ENCODE assay signal across 3 cellular contexts in the genomic region with DNA sequence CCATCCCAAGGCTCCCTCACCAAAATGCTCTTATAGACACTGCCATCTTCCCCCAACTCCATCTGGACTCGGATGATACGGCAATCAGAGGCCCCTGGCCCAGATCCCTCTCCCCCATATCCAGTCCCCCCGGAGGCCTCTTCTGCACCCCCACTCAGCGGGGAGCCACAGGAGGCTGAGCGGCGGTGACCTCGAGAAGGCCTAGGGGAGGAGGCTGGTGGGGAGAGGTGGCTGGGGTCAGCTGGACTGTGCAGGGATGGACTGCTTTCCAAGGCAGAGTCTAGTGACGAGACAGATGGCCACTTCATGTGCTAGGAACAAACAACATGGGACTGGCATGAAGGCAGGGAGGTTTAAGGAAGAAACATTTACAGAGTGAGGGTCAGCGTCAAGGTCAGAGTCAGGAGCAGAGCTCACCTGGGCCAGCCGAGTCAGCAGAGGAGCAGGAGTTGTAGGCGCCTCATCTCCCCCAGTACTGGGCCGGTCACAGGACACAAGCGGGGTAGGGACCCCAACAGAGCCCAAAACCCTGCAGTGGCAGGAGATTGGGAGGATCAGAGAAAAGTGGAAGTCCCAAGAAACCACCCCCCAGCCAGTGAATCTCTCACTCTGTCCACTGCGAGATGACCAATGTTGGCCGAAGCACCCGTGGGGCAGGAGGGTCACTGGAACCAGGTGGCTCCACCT.
TF ChIP-seq lines count a peak whose summit lies in the region.

No MANE protein-coding gene starts in this region.

TF ChIP-seq in SK-N-SH, 30 proteins besides CTCF, POLR2A, EP300 and RAD21:
- TF ChIP-seq GABPA (IDR thresholded peaks at IDR 0.05; ENCODE audit: low read depth) (no peak), POLR2AphosphoS5 (IDR thresholded peaks at IDR 0.05; ENCODE audit: low read depth, low read length) (0 out of 2 replicates have a peak, but pooled peaks have one; percentile 15)

TF ChIP-seq in SK-N-SH treated with all-trans-retinoic acid at 6 μM for 48 hours, 23 proteins besides CTCF, POLR2A, EP300 and RAD21:
- TF ChIP-seq GLIS3 (CRISPR knock-in tag; IDR thresholded peaks at IDR 0.05) (no peak), ZC3H10 (CRISPR knock-in tag; IDR thresholded peaks at IDR 0.05) (no peak), PPARA (CRISPR knock-in tag; IDR thresholded peaks at IDR 0.05; ENCODE audit: borderline replicate concordance) (no peak), CSDC2 (CRISPR knock-in tag; IDR thresholded peaks at IDR 0.05) (no peak), BACH2 (CRISPR knock-in tag; IDR thresholded peaks at IDR 0.05; ENCODE audit: borderline replicate concordance) (no peak), OSR1 (CRISPR knock-in tag; IDR thresholded peaks at IDR 0.05) (no peak), RARB (CRISPR knock-in tag; IDR thresholded peaks at IDR 0.05) (no peak), TOX (CRISPR knock-in tag; IDR thresholded peaks at IDR 0.05; ENCODE audit: borderline replicate concordance) (no peak), ZNF565 (CRISPR knock-in tag; conservative IDR thresholded peaks at IDR 0.05; ENCODE audit: low read depth) (no peak), ARNTL (CRISPR knock-in tag; IDR thresholded peaks at IDR 0.05; ENCODE audit: borderline replicate concordance, low read depth) (no peak), TCF4 (CRISPR knock-in tag; IDR thresholded peaks at IDR 0.05; ENCODE audit: borderline replicate concordance) (no peak), ZNF8 (CRISPR knock-in tag; IDR thresholded peaks at IDR 0.05) (no peak), ISL1 (CRISPR knock-in tag; IDR thresholded peaks at IDR 0.05) (no peak), ZFP3 (CRISPR knock-in tag; IDR thresholded peaks at IDR 0.05) (no peak)
- TF ChIP-seq, protein P1, sequence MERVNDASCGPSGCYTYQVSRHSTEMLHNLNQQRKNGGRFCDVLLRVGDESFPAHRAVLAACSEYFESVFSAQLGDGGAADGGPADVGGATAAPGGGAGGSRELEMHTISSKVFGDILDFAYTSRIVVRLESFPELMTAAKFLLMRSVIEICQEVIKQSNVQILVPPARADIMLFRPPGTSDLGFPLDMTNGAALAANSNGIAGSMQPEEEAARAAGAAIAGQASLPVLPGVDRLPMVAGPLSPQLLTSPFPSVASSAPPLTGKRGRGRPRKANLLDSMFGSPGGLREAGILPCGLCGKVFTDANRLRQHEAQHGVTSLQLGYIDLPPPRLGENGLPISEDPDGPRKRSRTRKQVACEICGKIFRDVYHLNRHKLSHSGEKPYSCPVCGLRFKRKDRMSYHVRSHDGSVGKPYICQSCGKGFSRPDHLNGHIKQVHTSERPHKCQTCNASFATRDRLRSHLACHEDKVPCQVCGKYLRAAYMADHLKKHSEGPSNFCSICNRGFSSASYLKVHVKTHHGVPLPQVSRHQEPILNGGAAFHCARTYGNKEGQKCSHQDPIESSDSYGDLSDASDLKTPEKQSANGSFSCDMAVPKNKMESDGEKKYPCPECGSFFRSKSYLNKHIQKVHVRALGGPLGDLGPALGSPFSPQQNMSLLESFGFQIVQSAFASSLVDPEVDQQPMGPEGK (CRISPR knock-in tag; IDR thresholded peaks at IDR 0.05; ENCODE audit: borderline replicate concordance): no peak
- TF ChIP-seq, protein P2, sequence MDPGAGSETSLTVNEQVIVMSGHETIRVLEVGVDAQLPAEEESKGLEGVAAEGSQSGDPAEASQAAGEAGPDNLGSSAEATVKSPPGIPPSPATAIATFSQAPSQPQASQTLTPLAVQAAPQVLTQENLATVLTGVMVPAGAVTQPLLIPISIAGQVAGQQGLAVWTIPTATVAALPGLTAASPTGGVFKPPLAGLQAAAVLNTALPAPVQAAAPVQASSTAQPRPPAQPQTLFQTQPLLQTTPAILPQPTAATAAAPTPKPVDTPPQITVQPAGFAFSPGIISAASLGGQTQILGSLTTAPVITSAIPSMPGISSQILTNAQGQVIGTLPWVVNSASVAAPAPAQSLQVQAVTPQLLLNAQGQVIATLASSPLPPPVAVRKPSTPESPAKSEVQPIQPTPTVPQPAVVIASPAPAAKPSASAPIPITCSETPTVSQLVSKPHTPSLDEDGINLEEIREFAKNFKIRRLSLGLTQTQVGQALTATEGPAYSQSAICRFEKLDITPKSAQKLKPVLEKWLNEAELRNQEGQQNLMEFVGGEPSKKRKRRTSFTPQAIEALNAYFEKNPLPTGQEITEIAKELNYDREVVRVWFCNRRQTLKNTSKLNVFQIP (CRISPR knock-in tag; IDR thresholded peaks at IDR 0.05; ENCODE audit: borderline replicate concordance, low read depth): no peak
- TF ChIP-seq, protein P3, sequence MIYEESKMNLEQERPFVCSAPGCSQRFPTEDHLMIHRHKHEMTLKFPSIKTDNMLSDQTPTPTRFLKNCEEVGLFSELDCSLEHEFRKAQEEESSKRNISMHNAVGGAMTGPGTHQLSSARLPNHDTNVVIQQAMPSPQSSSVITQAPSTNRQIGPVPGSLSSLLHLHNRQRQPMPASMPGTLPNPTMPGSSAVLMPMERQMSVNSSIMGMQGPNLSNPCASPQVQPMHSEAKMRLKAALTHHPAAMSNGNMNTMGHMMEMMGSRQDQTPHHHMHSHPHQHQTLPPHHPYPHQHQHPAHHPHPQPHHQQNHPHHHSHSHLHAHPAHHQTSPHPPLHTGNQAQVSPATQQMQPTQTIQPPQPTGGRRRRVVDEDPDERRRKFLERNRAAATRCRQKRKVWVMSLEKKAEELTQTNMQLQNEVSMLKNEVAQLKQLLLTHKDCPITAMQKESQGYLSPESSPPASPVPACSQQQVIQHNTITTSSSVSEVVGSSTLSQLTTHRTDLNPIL (CRISPR knock-in tag; IDR thresholded peaks at IDR 0.05; ENCODE audit: low read depth): no peak
- TF ChIP-seq, protein P4, sequence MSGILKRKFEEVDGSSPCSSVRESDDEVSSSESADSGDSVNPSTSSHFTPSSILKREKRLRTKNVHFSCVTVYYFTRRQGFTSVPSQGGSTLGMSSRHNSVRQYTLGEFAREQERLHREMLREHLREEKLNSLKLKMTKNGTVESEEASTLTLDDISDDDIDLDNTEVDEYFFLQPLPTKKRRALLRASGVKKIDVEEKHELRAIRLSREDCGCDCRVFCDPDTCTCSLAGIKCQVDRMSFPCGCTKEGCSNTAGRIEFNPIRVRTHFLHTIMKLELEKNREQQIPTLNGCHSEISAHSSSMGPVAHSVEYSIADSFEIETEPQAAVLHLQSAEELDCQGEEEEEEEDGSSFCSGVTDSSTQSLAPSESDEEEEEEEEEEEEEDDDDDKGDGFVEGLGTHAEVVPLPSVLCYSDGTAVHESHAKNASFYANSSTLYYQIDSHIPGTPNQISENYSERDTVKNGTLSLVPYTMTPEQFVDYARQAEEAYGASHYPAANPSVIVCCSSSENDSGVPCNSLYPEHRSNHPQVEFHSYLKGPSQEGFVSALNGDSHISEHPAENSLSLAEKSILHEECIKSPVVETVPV (CRISPR knock-in tag; IDR thresholded peaks at IDR 0.05): no peak

TF ChIP-seq in HepG2, 621 proteins besides CTCF, POLR2A, EP300 and RAD21:
- TF ChIP-seq AGO2 (optimal IDR thresholded peaks at IDR 0.05; ENCODE audit: low read depth, low read length): peak; percentile 67
- peak; percentile 43; the same call in 1 of the 2 replicates for TF ChIP-seq ZC3H4 (CRISPR knock-in tag; IDR thresholded peaks at IDR 0.05; ENCODE audit: borderline replicate concordance)
- no peak for TF ChIP-seq RAD51 (IDR thresholded peaks at IDR 0.05; ENCODE audit: borderline replicate concordance)
- 0 out of 2 replicates have a peak, but pooled peaks have one; percentile 24 for TF ChIP-seq SSRP1 (CRISPR knock-in tag; IDR thresholded peaks at IDR 0.05)
- TF ChIP-seq RBM22 (optimal IDR thresholded peaks at IDR 0.05; ENCODE audit: low read length): peak; percentile 48
- peak; percentile 60; the same call in 1 of the 2 replicates for TF ChIP-seq POLR2G (IDR thresholded peaks at IDR 0.05; ENCODE audit: low read depth, low read length)
- no peak for TF ChIP-seq MYNN (CRISPR knock-in tag; IDR thresholded peaks at IDR 0.05; ENCODE audit: low read depth)
- no peak for TF ChIP-seq SRSF9 (IDR thresholded peaks at IDR 0.05; ENCODE audit: borderline replicate concordance, insufficient read depth, low read depth, low read length, poor library complexity, severe bottlenecking)
- TF ChIP-seq, protein P5, sequence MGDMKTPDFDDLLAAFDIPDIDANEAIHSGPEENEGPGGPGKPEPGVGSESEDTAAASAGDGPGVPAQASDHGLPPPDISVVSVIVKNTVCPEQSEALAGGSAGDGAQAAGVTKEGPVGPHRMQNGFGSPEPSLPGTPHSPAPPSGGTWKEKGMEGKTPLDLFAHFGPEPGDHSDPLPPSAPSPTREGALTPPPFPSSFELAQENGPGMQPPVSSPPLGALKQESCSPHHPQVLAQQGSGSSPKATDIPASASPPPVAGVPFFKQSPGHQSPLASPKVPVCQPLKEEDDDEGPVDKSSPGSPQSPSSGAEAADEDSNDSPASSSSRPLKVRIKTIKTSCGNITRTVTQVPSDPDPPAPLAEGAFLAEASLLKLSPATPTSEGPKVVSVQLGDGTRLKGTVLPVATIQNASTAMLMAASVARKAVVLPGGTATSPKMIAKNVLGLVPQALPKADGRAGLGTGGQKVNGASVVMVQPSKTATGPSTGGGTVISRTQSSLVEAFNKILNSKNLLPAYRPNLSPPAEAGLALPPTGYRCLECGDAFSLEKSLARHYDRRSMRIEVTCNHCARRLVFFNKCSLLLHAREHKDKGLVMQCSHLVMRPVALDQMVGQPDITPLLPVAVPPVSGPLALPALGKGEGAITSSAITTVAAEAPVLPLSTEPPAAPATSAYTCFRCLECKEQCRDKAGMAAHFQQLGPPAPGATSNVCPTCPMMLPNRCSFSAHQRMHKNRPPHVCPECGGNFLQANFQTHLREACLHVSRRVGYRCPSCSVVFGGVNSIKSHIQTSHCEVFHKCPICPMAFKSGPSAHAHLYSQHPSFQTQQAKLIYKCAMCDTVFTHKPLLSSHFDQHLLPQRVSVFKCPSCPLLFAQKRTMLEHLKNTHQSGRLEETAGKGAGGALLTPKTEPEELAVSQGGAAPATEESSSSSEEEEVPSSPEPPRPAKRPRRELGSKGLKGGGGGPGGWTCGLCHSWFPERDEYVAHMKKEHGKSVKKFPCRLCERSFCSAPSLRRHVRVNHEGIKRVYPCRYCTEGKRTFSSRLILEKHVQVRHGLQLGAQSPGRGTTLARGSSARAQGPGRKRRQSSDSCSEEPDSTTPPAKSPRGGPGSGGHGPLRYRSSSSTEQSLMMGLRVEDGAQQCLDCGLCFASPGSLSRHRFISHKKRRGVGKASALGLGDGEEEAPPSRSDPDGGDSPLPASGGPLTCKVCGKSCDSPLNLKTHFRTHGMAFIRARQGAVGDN (CRISPR knock-in tag; IDR thresholded peaks at IDR 0.05): 0 out of 2 replicates have a peak, but pooled peaks have one; percentile 15
